In the genomic region with DNA sequence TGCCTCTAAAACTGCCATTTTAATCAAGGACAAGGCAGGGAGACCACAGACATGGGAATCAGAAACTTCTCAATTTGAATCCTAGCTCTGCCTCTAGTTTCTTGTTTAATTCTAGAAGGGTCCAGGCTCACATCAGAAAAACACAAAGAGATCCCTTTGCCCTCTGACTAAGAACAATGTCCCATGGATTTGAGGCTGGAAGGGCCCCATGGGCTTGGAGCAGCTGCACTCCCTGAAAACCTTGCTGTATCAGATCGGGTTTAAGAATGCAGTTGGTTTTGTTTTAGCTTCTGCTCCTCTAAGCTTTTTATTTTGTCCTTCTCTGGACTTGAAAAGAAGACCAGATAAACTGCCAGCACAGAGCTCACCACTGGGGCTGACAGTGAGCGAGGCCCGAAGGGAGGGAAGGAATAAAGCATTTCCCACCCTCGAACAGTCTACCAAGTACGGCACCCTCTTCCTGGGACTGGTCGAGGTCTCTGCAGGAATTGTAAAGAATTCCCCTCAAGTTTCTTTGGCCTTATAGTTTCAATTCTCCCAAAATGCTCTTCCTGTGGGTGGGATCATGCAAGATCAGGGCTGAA, we compare ENCODE assay signal across 13 cellular contexts.
DNase-seq lines count a peak whose midpoint lies in the region; ATAC-seq and TF ChIP-seq lines count a peak whose summit lies in the region.
"Had no signal": no experiment of that assay in that cellular context is flagged by ENCODE, and none has a peak within 500 bp of the region (broad histone marks: within the 10 kb centered on the region; RNA-seq: fewer than 3 reads in every experiment).

No MANE protein-coding gene starts in this region.

- H3K27ac ChIP-seq in caudate nucleus (ENCODE audit: low read depth, low read length) (peak overlapping the region; percentile 94), muscle layer of colon (ENCODE audit: low read depth, low read length) (peak overlapping the region; percentile 49), temporal lobe (ENCODE audit: low read depth, low read length) (peak overlapping the region; percentile 87)
- H3K27ac ChIP-seq: PC-9 had no signal

- no peaks in the 10 kb centered on the region for H3K9me3 ChIP-seq in muscle layer of colon (ENCODE audit: low read length)

- POLR2A ChIA-PET in activated CD4-positive, alpha-beta T cell treated with anti-CD3 and anti-CD28 coated beads, Interleukin-2, amount 10 ng/mL, durations not matched to agents 7 days and 5 days (lab: Charles Lee): no interaction called here

- peak overlapping the region; percentile 11 for H3K27ac Mint-ChIP-seq in activated CD4-positive, alpha-beta T cell treated with anti-CD3 and anti-CD28 coated beads, Interleukin-2, amount 10 ng/mL, durations not matched to agents 7 days and 5 days
- H3K27ac Mint-ChIP-seq in activated CD4-positive, alpha-beta T cell treated with anti-CD3 and anti-CD28 coated beads, Interleukin-2, amount 10 ng/mL, durations not matched to agents 24 days and 14 days: no peak overlapping the region

- CTCF ChIA-PET in activated CD4-positive, alpha-beta T cell treated with anti-CD3 and anti-CD28 coated beads, Interleukin-2, amount 10 ng/mL, durations not matched to agents 7 days and 5 days (lab: Charles Lee): interaction anchor here (0.6 to 4.1 kb wide), 4 partner anchors 12 to 1357 kb away, joined by 3 to 16 read pairs (median 5); no protein-coding TSS in a partner anchor

- no peak overlapping the region for H3K4me3 Mint-ChIP-seq in activated CD4-positive, alpha-beta T cell treated with anti-CD3 and anti-CD28 coated beads, Interleukin-2, amount 10 ng/mL, durations not matched to agents 7 days and 5 days
- no peak overlapping the region for H3K4me3 Mint-ChIP-seq in activated CD4-positive, alpha-beta T cell treated with anti-CD3 and anti-CD28 coated beads, Interleukin-2, amount 10 ng/mL, durations not matched to agents 24 days and 14 days

- DNase-seq in activated CD4-positive, alpha-beta T cell treated with anti-CD3 and anti-CD28 coated beads, Interleukin-2, amount 10 ng/mL, durations not matched to agents 7 days and 5 days: no peak
- DNase-seq in activated CD4-positive, alpha-beta T cell treated with anti-CD3 and anti-CD28 coated beads, Interleukin-2, amount 10 ng/mL, durations not matched to agents 24 days and 14 days: no peak
- DNase-seq in caudate nucleus (lab: John Stamatoyannopoulos, UW): peak in 23 of 61 donors; percentile 5 to 64 (median 31)
- DNase-seq in NK-92 (lab: John Stamatoyannopoulos, UW; ENCODE audit: unreplicated experiment): no peak
- DNase-seq in GM20000 (ENCODE audit: low spot score): no peak
- DNase-seq: activated CD8-positive, alpha-beta memory T cell treated with anti-CD3 and anti-CD28 coated beads, Interleukin-2, amount 50 U/mL, for 48 hours; NCI-H146; retina; T-helper 9 cell had no signal

- no peak for TF ChIP-seq POLR2A in GM18505 (IDR thresholded peaks at IDR 0.05; ENCODE audit: borderline replicate concordance, extremely low read depth, insufficient read depth, insufficient read length)

- H3K4me3 ChIP-seq in muscle layer of colon (ENCODE audit: low read depth in 1 of 2, low read length in 2 of 2): no peak overlapping the region
- H3K4me3 ChIP-seq: PC-9 had no signal

- H3K36me3 ChIP-seq in muscle layer of colon (ENCODE audit: insufficient read depth, low read length): no peaks in the 10 kb centered on the region

- intact Hi-C loops in activated CD4-positive, alpha-beta T cell treated with anti-CD3 and anti-CD28 coated beads, Interleukin-2, amount 10 ng/mL, durations not matched to agents 24 days and 14 days (cut with micrococcal nuclease): no loop called here

- H3K27me3 ChIP-seq in muscle layer of colon (ENCODE audit: control insufficient read depth in 1 of 2, insufficient read depth in 2 of 2, low read length in 2 of 2): no peaks in the 10 kb centered on the region

- no peak for ATAC-seq in GM18505 (IDR thresholded peaks at IDR 0.05; ENCODE audit: unreplicated experiment)

- peaks cover 12% of the 10 kb centered on the region for H3K36me3 Mint-ChIP-seq in activated CD4-positive, alpha-beta T cell treated with anti-CD3 and anti-CD28 coated beads, Interleukin-2, amount 10 ng/mL, durations not matched to agents 7 days and 5 days (ENCODE audit: low read depth)
- H3K36me3 Mint-ChIP-seq in activated CD4-positive, alpha-beta T cell treated with anti-CD3 and anti-CD28 coated beads, Interleukin-2, amount 10 ng/mL, durations not matched to agents 24 days and 14 days (ENCODE audit: low read depth): peaks cover 11% of the 10 kb centered on the region

- H3K9ac ChIP-seq in muscle layer of colon (ENCODE audit: low read length): peak overlapping the region; percentile 6

- no peaks in the 10 kb centered on the region for H3K27me3 Mint-ChIP-seq in activated CD4-positive, alpha-beta T cell treated with anti-CD3 and anti-CD28 coated beads, Interleukin-2, amount 10 ng/mL, durations not matched to agents 7 days and 5 days
- H3K27me3 Mint-ChIP-seq in activated CD4-positive, alpha-beta T cell treated with anti-CD3 and anti-CD28 coated beads, Interleukin-2, amount 10 ng/mL, durations not matched to agents 24 days and 14 days: no peaks in the 10 kb centered on the region

- no peak for TF ChIP-seq CTCF in GM20000 (IDR thresholded peaks at IDR 0.05; ENCODE audit: extremely low read depth, missing control alignments)

- peaks cover 6% of the 10 kb centered on the region for H3K9me3 Mint-ChIP-seq in activated CD4-positive, alpha-beta T cell treated with anti-CD3 and anti-CD28 coated beads, Interleukin-2, amount 10 ng/mL, durations not matched to agents 7 days and 5 days
- peaks cover 3% of the 10 kb centered on the region for H3K9me3 Mint-ChIP-seq in activated CD4-positive, alpha-beta T cell treated with anti-CD3 and anti-CD28 coated beads, Interleukin-2, amount 10 ng/mL, durations not matched to agents 24 days and 14 days

- H3K4me1 Mint-ChIP-seq in activated CD4-positive, alpha-beta T cell treated with anti-CD3 and anti-CD28 coated beads, Interleukin-2, amount 10 ng/mL, durations not matched to agents 7 days and 5 days: peaks cover 22% of the 10 kb centered on the region
- H3K4me1 Mint-ChIP-seq in activated CD4-positive, alpha-beta T cell treated with anti-CD3 and anti-CD28 coated beads, Interleukin-2, amount 10 ng/mL, durations not matched to agents 24 days and 14 days: peaks cover 32% of the 10 kb centered on the region

- peaks cover 70% of the 10 kb centered on the region for H3K4me1 ChIP-seq in muscle layer of colon (ENCODE audit: insufficient read depth, low read length)
